In genomic region chr9:19085295-19085694, GRCh38 we compare ENCODE assay signal across 8 cellular contexts. TPM values are rescaled to one million over a fixed set of nuclear protein-coding genes. Genes with fewer than 3 reads are reported as not detected.
A peak's percentile ranks its signal among the peaks of the same experiment; 100 is the strongest.
DNase-seq lines count a peak whose midpoint lies in the region; TF ChIP-seq lines count a peak whose summit lies in the region.

No MANE protein-coding gene starts in this region.

- H3K4me3 ChIP-seq in astrocyte of the cerebellum (ENCODE audit: low read depth, low read length) (no peak overlapping the region), neural cell (ENCODE audit: low read length) (no peak overlapping the region)

- TF ChIP-seq CTCF in astrocyte of the cerebellum (IDR thresholded peaks at IDR 0.05; ENCODE audit: low read depth, low read length, missing control alignments) (peak; percentile 35), neural cell (IDR thresholded peaks at IDR 0.05; ENCODE audit: poor library complexity, severe bottlenecking) (peak; percentile 44)

- H3K27me3 ChIP-seq in neural cell (ENCODE audit: insufficient read depth, low read depth, low read length): no peaks in the 10 kb centered on the region

- H3K4me2 ChIP-seq in neural cell (ENCODE audit: low read length): no peak overlapping the region

- no peaks in the 10 kb centered on the region for H3K9me3 ChIP-seq in neural cell (ENCODE audit: low read length)

- in situ Hi-C loops in KBM-7 (cut with MboI; ENCODE audit: low pct_unique_long_range_greater_than_20kb, low sequenced_read_pairs) (no loop called here), astrocyte of the cerebellum (cut with HindIII; ENCODE audit: low sequenced_read_pairs) (no loop called here)

- DNase-seq in NCI-H510A treated with DMSO at 0.1 percent for 48 hours (lab: John Stamatoyannopoulos, UW): peak; percentile 7
- DNase-seq in NCI-H510A (lab: John Stamatoyannopoulos, UW): no peak
- peak; percentile 54 for DNase-seq in KBM-7
- no peak for DNase-seq in astrocyte of the cerebellum (ENCODE audit: low read depth)
- DNase-seq in GM19238 (ENCODE audit: insufficient read length, low spot score): no peak
- no peak for DNase-seq in inferior parietal cortex (ENCODE audit: extremely low spot score)
- no peak for DNase-seq in ecto neural progenitor cell (ENCODE audit: low spot score)

- peaks cover 4% of the 10 kb centered on the region for H3K36me3 ChIP-seq in neural cell (ENCODE audit: insufficient read depth, low read length)

- TF ChIP-seq EP300 in neural cell (conservative IDR thresholded peaks at IDR 0.05; ENCODE audit: poor library complexity, severe bottlenecking): no peak

- no peak overlapping the region for H3K27ac ChIP-seq in neural cell (ENCODE audit: low read length)

- TF ChIP-seq RAD21 in neural cell (conservative IDR thresholded peaks at IDR 0.05): peak; percentile 22

- H3K79me2 ChIP-seq in neural cell (replicated peaks; ENCODE audit: insufficient read depth, low read length): no peaks in the 10 kb centered on the region

- H2AFZ ChIP-seq in neural cell (ENCODE audit: low read depth, low read length): no peak overlapping the region

- H3K9ac ChIP-seq in neural cell (ENCODE audit: low read length): no peak overlapping the region

- H3F3A ChIP-seq in neural cell (ENCODE audit: insufficient read depth, low read length, poor library complexity, severe bottlenecking): no peaks in the 10 kb centered on the region

- H3K9me2 ChIP-seq in neural cell (ENCODE audit: insufficient read depth, low read length): no peaks in the 10 kb centered on the region

- no peaks in the 10 kb centered on the region for H4K20me1 ChIP-seq in neural cell (ENCODE audit: insufficient read depth)

TF ChIP-seq in neural cell, 6 proteins besides CTCF, POLR2A, EP300 and RAD21:
- peak; percentile 37 for TF ChIP-seq SMC3 (conservative IDR thresholded peaks at IDR 0.05; ENCODE audit: poor library complexity)
- TF ChIP-seq POLR2AphosphoS5 (IDR thresholded peaks at IDR 0.05): no peak
- no peak for TF ChIP-seq MXI1 (conservative IDR thresholded peaks at IDR 0.05; ENCODE audit: poor library complexity, severe bottlenecking)

RNA-seq across cellular contexts. Expression of gene HAUS6, which starts 17.4 kb away (rescaled TPM):
- polyA plus RNA-seq in neural cell: 13.5 and 15.2 TPM in 2 replicates
- polyA minus RNA-seq in neural cell: 29.8 and 30.4 TPM in 2 replicates

RNA-seq across cellular contexts. Expression of gene RRAGA, which starts 36.1 kb away (rescaled TPM):
- 81.5 and 89.8 TPM in 2 replicates for polyA plus RNA-seq in neural cell
- polyA minus RNA-seq in neural cell: 87.6 and 94.2 TPM in 2 replicates

RNA-seq across cellular contexts. Expression of gene PLIN2, which starts 42.0 kb away (rescaled TPM):
- polyA plus RNA-seq in neural cell: 6.7 and 6.9 TPM in 2 replicates
- polyA minus RNA-seq in neural cell: 3.7 and 3.9 TPM in 2 replicates

RNA-seq across cellular contexts. Expression of gene SAXO1, which starts 52.3 kb away (rescaled TPM):
- not detected in 2 replicates for polyA plus RNA-seq in neural cell
- 0.24 TPM in 1 of 2 replicates, not detected in the other for polyA minus RNA-seq in neural cell

Comparison
In these comparisons a context has a peak if more than half of its experiments do, and no peak if none do; other contexts are left out.
1. DNase-seq: peak in NCI-H510A treated with DMSO at 0.1 percent for 48 hours (single experiment) and KBM-7 (single experiment); none in NCI-H510A (single experiment), astrocyte of the cerebellum (single experiment), GM19238 (single experiment), inferior parietal cortex (single experiment) and ecto neural progenitor cell (single experiment).